ENCODE assay signal across 8 cellular contexts in the genomic region with DNA sequence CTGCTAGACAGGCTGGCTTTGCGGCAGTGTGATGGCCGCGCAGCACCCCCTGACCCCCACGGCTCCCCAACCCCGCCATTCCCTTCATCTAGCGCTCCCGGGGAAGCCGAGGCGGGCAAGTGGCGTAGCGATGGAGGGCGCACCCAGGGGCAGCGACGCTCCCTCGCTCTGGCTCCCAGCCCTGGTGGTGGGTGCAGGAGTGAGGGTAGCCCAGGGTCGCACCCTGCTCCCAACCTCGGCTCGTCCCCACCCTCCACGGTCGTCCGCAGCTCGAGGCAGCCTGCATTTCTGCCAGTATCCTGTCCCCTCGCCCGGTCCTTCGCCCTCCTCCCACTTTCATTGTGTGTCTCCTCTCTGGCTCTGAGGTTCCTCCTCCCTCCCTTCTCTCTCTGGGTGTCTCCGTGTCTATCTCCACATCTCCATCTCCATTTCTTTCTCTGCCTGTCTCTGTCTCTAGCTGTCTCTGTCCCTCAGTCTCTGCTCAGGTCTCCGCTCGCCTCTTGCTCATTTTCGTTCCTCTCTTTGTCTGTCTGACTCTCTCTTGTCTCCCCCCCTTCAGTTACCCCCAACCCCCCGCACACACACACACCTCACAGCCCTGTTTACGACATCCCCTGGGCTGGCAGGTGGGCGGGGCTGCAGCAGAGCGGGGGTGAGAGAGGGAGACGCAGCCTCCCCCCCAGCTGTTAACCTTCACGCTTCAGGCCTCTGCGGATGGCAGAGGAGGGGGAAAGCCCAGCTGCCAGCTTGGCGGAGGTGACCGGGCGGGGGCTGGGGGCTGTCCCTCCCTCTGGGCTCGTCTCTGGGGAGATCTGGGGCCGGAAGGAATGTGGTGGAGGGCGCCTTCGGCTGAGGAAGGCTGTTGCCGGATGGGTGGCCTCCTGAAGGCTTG. TPM values are rescaled to one million over a fixed set of nuclear protein-coding genes. Genes with fewer than 3 reads are reported as not detected.
DNase-seq lines count a peak whose midpoint lies in the region; ATAC-seq, FAIRE-seq and TF ChIP-seq lines count a peak whose summit lies in the region.

No MANE protein-coding gene starts in this region.

- peaks cover 8 to 73% (median 16%) of the 10 kb centered on the region in 5 donors for H3K27me3 Mint-ChIP-seq in naive thymus-derived CD4-positive, alpha-beta T cell
- H3K27me3 Mint-ChIP-seq in stimulated activated naive CD8-positive, alpha-beta T cell treated with anti-CD3 and anti-CD28 coated beads, Interleukin-15, Interleukin-2, amounts not matched to agents 100 ng/mL and 50 ng/mL, for 24 hours: no peaks in the 10 kb centered on the region

- H3K9me3 Mint-ChIP-seq in naive thymus-derived CD4-positive, alpha-beta T cell: no peaks in the 10 kb centered on the region
- no peaks in the 10 kb centered on the region for H3K9me3 Mint-ChIP-seq in stimulated activated naive CD8-positive, alpha-beta T cell treated with anti-CD3 and anti-CD28 coated beads, Interleukin-15, Interleukin-2, amounts not matched to agents 100 ng/mL and 50 ng/mL, for 24 hours

- POLR2A ChIA-PET in AG04450 (lab: Yijun Ruan, JAX): interaction anchor here (0.6 kb wide), 1 partner anchor 327 kb away, joined by 7 read pairs; no protein-coding TSS in a partner anchor
- POLR2A ChIA-PET in naive thymus-derived CD4-positive, alpha-beta T cell (lab: Charles Lee): no interaction called here

- FAIRE-seq in HTR-8/SVneo (lab: Jason Lieb, UNC): peak; percentile 58

- no peak overlapping the region for H3K27ac ChIP-seq in AG04450 (ENCODE audit: low read depth, low read length)
- peak overlapping the region; percentile 49 for H3K27ac ChIP-seq in naive thymus-derived CD4-positive, alpha-beta T cell (ENCODE audit: low read depth, low read length)

- H3K27me3 ChIP-seq in AG04450 (ENCODE audit: control insufficient read depth, insufficient read depth, low read length): peaks cover 7% of the 10 kb centered on the region
- H3K27me3 ChIP-seq in naive thymus-derived CD4-positive, alpha-beta T cell (ENCODE audit: control insufficient read depth in 2 of 2, insufficient read depth in 2 of 2, low read length in 2 of 2): no peaks in the 10 kb centered on the region

- H3K4me1 ChIP-seq in naive thymus-derived CD4-positive, alpha-beta T cell (ENCODE audit: control insufficient read depth in 2 of 2, insufficient read depth in 2 of 2, low read length in 2 of 2): peaks cover 7 to 8% of the 10 kb centered on the region in 2 donors

- no peaks in the 10 kb centered on the region for H3K36me3 ChIP-seq in naive thymus-derived CD4-positive, alpha-beta T cell (ENCODE audit: control insufficient read depth in 2 of 3, insufficient read depth in 3 of 3, low read length in 3 of 3)

- peak overlapping the region; percentile 88 to 100 (median 91) for H3K4me3 Mint-ChIP-seq in naive thymus-derived CD4-positive, alpha-beta T cell
- H3K4me3 Mint-ChIP-seq in stimulated activated naive CD8-positive, alpha-beta T cell treated with anti-CD3 and anti-CD28 coated beads, Interleukin-15, Interleukin-2, amounts not matched to agents 100 ng/mL and 50 ng/mL, for 24 hours: peak overlapping the region; percentile 77

- intact Hi-C loops in naive thymus-derived CD4-positive, alpha-beta T cell (cut with micrococcal nuclease): loop anchor here (1.0 to 5.0 kb wide), 7 partner anchors 18 to 310 kb away; partner anchors contain the start of genes CXXC5 (in 1 of the 2) and DNAJC18 (in 1 of the 2)

- peak; percentile 33 for ATAC-seq in GM19025 (IDR thresholded peaks at IDR 0.05; ENCODE audit: low read depth, unreplicated experiment)
- peak; percentile 84 for ATAC-seq in naive thymus-derived CD4-positive, alpha-beta T cell

- peaks cover 18 to 25% (median 23%) of the 10 kb centered on the region in 7 donors for H3K4me1 Mint-ChIP-seq in naive thymus-derived CD4-positive, alpha-beta T cell
- H3K4me1 Mint-ChIP-seq in stimulated activated naive CD8-positive, alpha-beta T cell treated with anti-CD3 and anti-CD28 coated beads, Interleukin-15, Interleukin-2, amounts not matched to agents 100 ng/mL and 50 ng/mL, for 24 hours (ENCODE audit: low read depth): peaks cover 47% of the 10 kb centered on the region

- peak overlapping the region; percentile 44 for H3K4me3 ChIP-seq in AG04450 (ENCODE audit: low read depth, low read length)
- H3K4me3 ChIP-seq in naive thymus-derived CD4-positive, alpha-beta T cell (ENCODE audit: low read length): peak overlapping the region; percentile 79

- H3K27ac Mint-ChIP-seq in naive thymus-derived CD4-positive, alpha-beta T cell: peak overlapping the region in 7 of 9 donors; percentile 5 to 79 (median 67)
- H3K27ac Mint-ChIP-seq in stimulated activated naive CD8-positive, alpha-beta T cell treated with anti-CD3 and anti-CD28 coated beads, Interleukin-15, Interleukin-2, amounts not matched to agents 100 ng/mL and 50 ng/mL, for 24 hours: peak overlapping the region; percentile 89

- H3K9me3 ChIP-seq in AG04450 (ENCODE audit: control insufficient read depth, insufficient read depth, low read length): no peaks in the 10 kb centered on the region; the same call in 1 of the 2 replicates
- H3K9me3 ChIP-seq in naive thymus-derived CD4-positive, alpha-beta T cell (ENCODE audit: control insufficient read depth in 2 of 3, low read length in 3 of 3): no peaks in the 10 kb centered on the region

- CTCF ChIA-PET in AG04450 (lab: Charles Lee): interaction anchor here (1.3 to 2.1 kb wide), 2 partner anchors 28 to 113 kb away, joined by 3 to 10 read pairs; no protein-coding TSS in a partner anchor
- CTCF ChIA-PET in naive thymus-derived CD4-positive, alpha-beta T cell (lab: Charles Lee): interaction anchor here (0.7 kb wide), 1 partner anchor 172 kb away, joined by 4 read pairs; no protein-coding TSS in a partner anchor

- H3K36me3 Mint-ChIP-seq in naive thymus-derived CD4-positive, alpha-beta T cell: peaks cover 0 to 2% (median 0%) of the 10 kb centered on the region in 5 donors
- H3K36me3 Mint-ChIP-seq in stimulated activated naive CD8-positive, alpha-beta T cell treated with anti-CD3 and anti-CD28 coated beads, Interleukin-15, Interleukin-2, amounts not matched to agents 100 ng/mL and 50 ng/mL, for 24 hours (ENCODE audit: low read depth): no peaks in the 10 kb centered on the region

- TF ChIP-seq CTCF in AG04450 (IDR thresholded peaks at IDR 0.05; ENCODE audit: low read depth, low read length): no peak

- no peak for DNase-seq in AG04450 (ENCODE audit: low read depth, low spot score)
- DNase-seq in HTR-8/SVneo (ENCODE audit: insufficient read length, low spot score): no peak
- DNase-seq in activated CD4-positive, alpha-beta T cell treated with anti-CD3 and anti-CD28 coated beads, Interleukin-2, amount 50 U/mL, for 24 hours (ENCODE audit: low read depth in 1 of 2, low spot score in 1 of 2): peak; percentile 30 to 45
- DNase-seq in effector CD4-positive, alpha-beta T cell: peak; percentile 58
- peak; percentile 36 to 81 (median 49) for DNase-seq in naive thymus-derived CD4-positive, alpha-beta T cell
- DNase-seq in middle frontal gyrus (ENCODE audit: extremely low spot score, low spot score): no peak

RNA-seq across cellular contexts. Expression of gene PSD2, which starts 48.7 kb away (rescaled TPM):
- 0.05 TPM in 1 of 2 replicates, not detected in the other for polyA plus RNA-seq in AG04450 (2011; rRNA removed)
- 0.05 TPM in 1 of 2 replicates, not detected in the other for polyA minus RNA-seq in AG04450 (2011; rRNA and poly(A)+ RNA removed)
- total RNA-seq in naive thymus-derived CD4-positive, alpha-beta T cell: under 1 TPM in 2 of 5 experiments, not detected in 3; 0.05 to 0.42 TPM
- not detected for polyA plus RNA-seq in naive thymus-derived CD4-positive, alpha-beta T cell

Comparison
In these comparisons a context has a peak if more than half of its experiments do, and no peak if none do; other contexts are left out.
1. DNase-seq: peak in activated CD4-positive, alpha-beta T cell treated with anti-CD3 and anti-CD28 coated beads, Interleukin-2, amount 50 U/mL, for 24 hours (2 of 2), effector CD4-positive, alpha-beta T cell (single experiment) and naive thymus-derived CD4-positive, alpha-beta T cell (9 of 9); none in AG04450 (single experiment), HTR-8/SVneo (single experiment) and middle frontal gyrus (single experiment).